ENCODE assay signal across 14 cellular contexts in the genomic region with DNA sequence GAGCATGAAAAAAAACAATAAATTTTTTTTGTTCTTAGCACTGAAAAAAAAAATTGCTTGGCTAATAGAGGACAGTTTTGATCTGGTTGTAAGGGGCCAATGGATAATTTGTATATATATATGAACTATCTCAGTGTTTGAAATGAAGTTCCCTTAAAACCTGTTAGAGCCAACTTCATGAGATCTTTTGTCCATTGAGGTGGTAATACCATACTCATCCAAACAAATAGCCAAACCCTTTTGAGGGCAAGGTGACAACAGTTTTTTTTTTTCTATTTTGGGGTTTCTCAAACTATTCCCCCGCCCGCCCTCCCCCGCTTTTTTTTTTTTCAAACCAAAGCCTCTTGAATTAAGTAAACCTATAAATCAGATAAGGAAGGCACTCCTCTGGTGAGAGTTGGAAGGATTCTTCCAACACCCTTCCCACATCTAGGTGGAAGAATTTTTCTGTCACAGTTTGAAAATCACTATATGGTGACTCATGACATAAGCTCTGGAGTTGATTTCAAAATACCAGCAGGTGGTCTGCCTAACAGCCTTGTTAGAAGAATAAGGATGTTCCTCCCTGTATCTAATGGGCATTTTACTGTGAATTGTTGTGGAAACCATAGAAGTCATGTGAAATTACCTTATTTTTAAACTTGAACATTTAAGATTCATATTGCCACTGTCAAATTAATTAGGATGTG. TPM values are rescaled to one million over a fixed set of nuclear protein-coding genes. Genes with fewer than 3 reads are reported as not detected.
DNase-seq lines count a peak whose midpoint lies in the region; ATAC-seq and TF ChIP-seq lines count a peak whose summit lies in the region.
"Had no signal": no experiment of that assay in that cellular context is flagged by ENCODE, and none has a peak within 500 bp of the region (broad histone marks: within the 10 kb centered on the region; RNA-seq: fewer than 3 reads in every experiment).

No MANE protein-coding gene starts in this region.

- peak overlapping the region; percentile 32; the same call in 1 of the 2 replicates for H3K27ac Mint-ChIP-seq in GM23338
- H3K27ac Mint-ChIP-seq in CD4-positive, alpha-beta memory T cell: no peak overlapping the region
- H3K27ac Mint-ChIP-seq: activated CD8-positive, alpha-beta T cell treated with anti-CD3 and anti-CD28 coated beads for 36 hours had no signal

- H3K27me3 ChIP-seq in GM23338 (ENCODE audit: insufficient read depth): no peaks in the 10 kb centered on the region
- no peaks in the 10 kb centered on the region for H3K27me3 ChIP-seq in CD4-positive, alpha-beta memory T cell (ENCODE audit: insufficient read depth, low read length)

- peaks cover 19% of the 10 kb centered on the region; the same call in 2 of the 3 replicates for H3K36me3 Mint-ChIP-seq in GM23338 (ENCODE audit: low read depth)
- H3K36me3 Mint-ChIP-seq in CD4-positive, alpha-beta memory T cell: peaks cover 20 to 22% of the 10 kb centered on the region in 2 donors

- in situ Hi-C loops in KBM-7 (cut with MboI; ENCODE audit: low pct_unique_long_range_greater_than_20kb, low sequenced_read_pairs): no loop called here

- CTCF ChIA-PET in CD4-positive, alpha-beta memory T cell (lab: Charles Lee; ENCODE audit: partially characterized antibody): no interaction called here

- H3F3A ChIP-seq in GM23338 (replicated peaks; ENCODE audit: low read depth): no peaks in the 10 kb centered on the region

- H3K36me3 ChIP-seq in GM23338 (ENCODE audit: insufficient read depth): no peaks in the 10 kb centered on the region; the same call in 1 of the 2 replicates
- H3K36me3 ChIP-seq in CD4-positive, alpha-beta memory T cell (ENCODE audit: insufficient read depth, low read length): peaks cover 7% of the 10 kb centered on the region

- H3K79me2 ChIP-seq in GM23338 (replicated peaks; ENCODE audit: insufficient read depth): peaks cover 79% of the 10 kb centered on the region

- no peak overlapping the region for H3K4me3 ChIP-seq in GM23338
- H3K4me3 ChIP-seq in fibroblast of villous mesenchyme (ENCODE audit: low read depth, low read length): no peak overlapping the region
- H3K4me3 ChIP-seq in CD4-positive, alpha-beta memory T cell (ENCODE audit: low read length in 2 of 2): no peak overlapping the region

- H3K4me2 ChIP-seq in GM23338: no peak overlapping the region

- ATAC-seq in GM23338: peak; percentile 59
- ATAC-seq: activated CD8-positive, alpha-beta T cell treated with anti-CD3 and anti-CD28 coated beads for 36 hours; left lobe of liver; Right ventricle myocardium inferior had no signal

- H3K27ac ChIP-seq in GM23338 (ENCODE audit: low read depth) (no peak overlapping the region), caudate nucleus (ENCODE audit: low read depth, low read length) (no peak overlapping the region)
- no peak overlapping the region for H3K27ac ChIP-seq in CD4-positive, alpha-beta memory T cell (ENCODE audit: low read depth, low read length)

- peaks cover 32% of the 10 kb centered on the region for H3K4me1 Mint-ChIP-seq in GM23338
- H3K4me1 Mint-ChIP-seq in CD4-positive, alpha-beta memory T cell: peaks cover 34 to 53% (median 40%) of the 10 kb centered on the region in 4 donors

- peaks cover 7% of the 10 kb centered on the region for H4K20me1 ChIP-seq in GM23338 (replicated peaks; ENCODE audit: insufficient read depth)

- peaks cover 22% of the 10 kb centered on the region for H3K4me1 ChIP-seq in GM23338 (ENCODE audit: insufficient read depth)
- H3K4me1 ChIP-seq in CD4-positive, alpha-beta memory T cell (ENCODE audit: insufficient read depth, low read length): peaks cover 19% of the 10 kb centered on the region

- intact Hi-C loops in CD4-positive, alpha-beta memory T cell (cut with micrococcal nuclease): no loop called here

- no peaks in the 10 kb centered on the region for H3K9me2 ChIP-seq in GM23338 (ENCODE audit: insufficient read depth)

- DNase-seq in A172 (ENCODE audit: low spot score) (peak; percentile 88), GM23338 (ENCODE audit: low spot score) (peak; percentile 73), RPMI7951 (ENCODE audit: low read depth) (peak; percentile 65), fibroblast of villous mesenchyme (ENCODE audit: low read depth) (peak; percentile 61), KBM-7 (no peak), caudate nucleus (lab: John Stamatoyannopoulos, UW) (no peak)
- no peak for DNase-seq in activated CD4-positive, CD25-positive, alpha-beta regulatory T cell treated with anti-CD3 and anti-CD28 coated beads, Interleukin-2, amount 50 U/mL, for 72 hours
- DNase-seq in CD4-positive, alpha-beta memory T cell: no peak
- DNase-seq: activated CD8-positive, alpha-beta T cell treated with anti-CD3 and anti-CD28 coated beads for 36 hours; amygdala; C1 segment of cervical spinal cord; NCI-H1092 treated with DMSO at 0.1 percent for 48 hours had no signal

- no peak overlapping the region for H2AFZ ChIP-seq in GM23338

- H3K4me3 Mint-ChIP-seq in GM23338: no peak overlapping the region
- peak overlapping the region in 1 of 8 donors; percentile 17 for H3K4me3 Mint-ChIP-seq in CD4-positive, alpha-beta memory T cell
- H3K4me3 Mint-ChIP-seq: activated CD8-positive, alpha-beta T cell treated with anti-CD3 and anti-CD28 coated beads for 36 hours had no signal

- TF ChIP-seq CTCF in GM23338 (conservative IDR thresholded peaks at IDR 0.05; ENCODE audit: low read depth in 2 of 2) (no peak), fibroblast of villous mesenchyme (IDR thresholded peaks at IDR 0.05; ENCODE audit: insufficient read depth, low read depth, low read length) (no peak)

- POLR2A ChIA-PET in CD4-positive, alpha-beta memory T cell (lab: Charles Lee; ENCODE audit: partially characterized antibody): interaction anchor here (1.4 kb wide), 1 partner anchor 9 kb away, joined by 3 read pairs; no protein-coding TSS in a partner anchor

- H3K9me3 ChIP-seq in CD4-positive, alpha-beta memory T cell (ENCODE audit: control insufficient read depth in 1 of 2, low read length in 2 of 2): no peaks in the 10 kb centered on the region

- H3K27me3 Mint-ChIP-seq in GM23338 (ENCODE audit: insufficient read depth, low read depth, poor library complexity): no peaks in the 10 kb centered on the region
- no peaks in the 10 kb centered on the region for H3K27me3 Mint-ChIP-seq in CD4-positive, alpha-beta memory T cell
- H3K27me3 Mint-ChIP-seq: activated CD8-positive, alpha-beta T cell treated with anti-CD3 and anti-CD28 coated beads for 36 hours had no signal

- H3K9me3 Mint-ChIP-seq in GM23338: no peaks in the 10 kb centered on the region
- no peaks in the 10 kb centered on the region for H3K9me3 Mint-ChIP-seq in CD4-positive, alpha-beta memory T cell
- H3K9me3 Mint-ChIP-seq: activated CD8-positive, alpha-beta T cell treated with anti-CD3 and anti-CD28 coated beads for 36 hours had no signal

TF ChIP-seq in GM23338, 12 proteins besides CTCF, POLR2A, EP300 and RAD21 (continues in another document):
- TF ChIP-seq ZNF114 (CRISPR knock-in tag; IDR thresholded peaks at IDR 0.05): no peak

RNA-seq across cellular contexts. Expression of a gene that starts 10.2 kb away (rescaled TPM):
- 20.7 and 21.5 TPM in 2 replicates for total RNA-seq in A172 (2014; rRNA removed; shearing (Covaris generic))
- 68.7 and 72.6 TPM in 2 replicates for total RNA-seq in GM23338 (2014; rRNA removed; shearing (Covaris generic))
- 22.1 and 22.3 TPM in 2 replicates for polyA plus RNA-seq in GM23338 (2016; fragmentation: Nextera tagmentation; extraction: Ambion mirVana)
- 52.5 and 66.9 TPM in 2 replicates for total RNA-seq in RPMI7951 (2014; rRNA removed; shearing (Covaris generic))
- 89.9 and 166 TPM in 2 replicates for total RNA-seq in fibroblast of villous mesenchyme
- 100 to 1,000 TPM; 102 to 109 TPM for total RNA-seq in CD4-positive, alpha-beta memory T cell
- polyA plus RNA-seq in CD4-positive, alpha-beta memory T cell: 10 to 100 TPM; 28.0 to 41.6 TPM

Comparison
In these comparisons a context has a peak if more than half of its experiments do, and no peak if none do; other contexts are left out.
1. DNase-seq: peak in A172 (single experiment), GM23338 (single experiment), RPMI7951 (single experiment) and fibroblast of villous mesenchyme (single experiment); none in KBM-7 (single experiment), caudate nucleus (0 of 61), activated CD4-positive, CD25-positive, alpha-beta regulatory T cell treated with anti-CD3 and anti-CD28 coated beads, Interleukin-2, amount 50 U/mL, for 72 hours (single experiment) and CD4-positive, alpha-beta memory T cell (0 of 5).